In genomic region chr9:72041369-72041768, GRCh38 we compare ENCODE assay signal across 16 cellular contexts. TPM values are rescaled to one million over a fixed set of nuclear protein-coding genes. Genes with fewer than 3 reads are reported as not detected.
"Had no signal": no experiment of that assay in that cellular context is flagged by ENCODE, and none has a peak within 500 bp of the region (broad histone marks: within the 10 kb centered on the region; RNA-seq: fewer than 3 reads in every experiment).

No MANE protein-coding gene starts in this region.

- H3K36me3 Mint-ChIP-seq: activated naive CD4-positive, alpha-beta T cell treated with anti-CD3 and anti-CD28 coated beads, Interleukin-2, amount 50 U/mL, for 24 hours; naive thymus-derived CD8-positive, alpha-beta T cell had no signal

- H3K27ac Mint-ChIP-seq: activated naive CD4-positive, alpha-beta T cell treated with anti-CD3 and anti-CD28 coated beads, Interleukin-2, amount 50 U/mL, for 24 hours; activated T-helper 2 cell treated with anti-CD3 and anti-CD28 coated beads, Interferon-gamma antibody, Interleukin-2, Interleukin-4, amounts not matched to agents 10 μg/mL and 5 μg/mL and 100 μg/mL, durations not matched to agents 14 hours and 24 hours and 36 hours; naive thymus-derived CD8-positive, alpha-beta T cell; T-helper 2 cell treated with Interferon-gamma antibody and Interleukin-4, amounts not matched to agents 5 μg/mL and 100 μg/mL, for 36 hours had no signal

- H3K4me1 ChIP-seq: psoas muscle, upper lobe of right lung had no signal

- H3K27ac ChIP-seq: body of pancreas, lower lobe of right lung, psoas muscle, upper lobe of right lung had no signal

- H3K36me3 ChIP-seq: lower lobe of right lung, upper lobe of right lung had no signal

- H3K9me3 ChIP-seq: body of pancreas, lower lobe of right lung, psoas muscle, upper lobe of right lung had no signal

- H3K4me3 Mint-ChIP-seq: activated naive CD4-positive, alpha-beta T cell treated with anti-CD3 and anti-CD28 coated beads, Interleukin-2, amount 50 U/mL, for 24 hours; naive thymus-derived CD8-positive, alpha-beta T cell; T-helper 2 cell treated with Interferon-gamma antibody and Interleukin-4, amounts not matched to agents 5 μg/mL and 100 μg/mL, for 36 hours had no signal

- H3K9me3 Mint-ChIP-seq: activated naive CD4-positive, alpha-beta T cell treated with anti-CD3 and anti-CD28 coated beads, Interleukin-2, amount 50 U/mL, for 24 hours; activated T-helper 2 cell treated with anti-CD3 and anti-CD28 coated beads, Interferon-gamma antibody, Interleukin-2, Interleukin-4, amounts not matched to agents 10 μg/mL and 5 μg/mL and 100 μg/mL, durations not matched to agents 14 hours and 24 hours and 36 hours; naive thymus-derived CD8-positive, alpha-beta T cell; T-helper 2 cell treated with Interferon-gamma antibody and Interleukin-4, amounts not matched to agents 5 μg/mL and 100 μg/mL, for 36 hours had no signal

- H3K4me3 ChIP-seq: body of pancreas, lower lobe of right lung, psoas muscle, upper lobe of right lung had no signal

- H3K27me3 ChIP-seq: body of pancreas, upper lobe of right lung had no signal

- DNase-seq: effector memory CD4-positive, alpha-beta T cell; hippocampal formation; naive thymus-derived CD8-positive, alpha-beta T cell; nucleus accumbens; stimulated activated CD4-positive, alpha-beta T cell treated with anti-CD3 and anti-CD28 coated beads, Interleukin-12 subunit alpha, Interleukin-12 subunit beta, amount 100 ng/mL, for 4 hours; stimulated activated naive CD4-positive, alpha-beta T cell treated with Interleukin-2 at 50 U/mL for 16 hours had no signal

RNA-seq across cellular contexts. Expression of gene C9orf57, which starts 19.0 kb away (rescaled TPM):
- total RNA-seq: activated T-helper 2 cell treated with anti-CD3 and anti-CD28 coated beads, Interferon-gamma antibody, Interleukin-2, Interleukin-4, amounts not matched to agents 10 μg/mL and 5 μg/mL and 100 μg/mL, durations not matched to agents 14 hours and 24 hours and 36 hours; body of pancreas; epithelial cell of proximal tubule; lower lobe of right lung; mononuclear cell; naive thymus-derived CD8-positive, alpha-beta T cell; psoas muscle; sciatic nerve; upper lobe of right lung had no signal
- polyA plus RNA-seq: naive thymus-derived CD8-positive, alpha-beta T cell had no signal
